In genomic region chr3:69086133-69086722, GRCh38 we compare ENCODE assay signal across 8 cellular contexts.
A peak's percentile ranks its signal among the peaks of the same experiment; 100 is the strongest.
DNase-seq lines count a peak whose midpoint lies in the region; ATAC-seq and TF ChIP-seq lines count a peak whose summit lies in the region.

No MANE protein-coding gene starts in this region.

- peak overlapping the region; percentile 91 for H3K4me2 ChIP-seq in OCI-LY3 (ENCODE audit: low read length)

- no peak for ATAC-seq in HG03571 (IDR thresholded peaks at IDR 0.05; ENCODE audit: unreplicated experiment)

- H2AFZ ChIP-seq in OCI-LY3 (ENCODE audit: low read depth, low read length) = no peak overlapping the region

- H3K36me3 ChIP-seq in OCI-LY3 (replicated peaks; ENCODE audit: low read depth, low read length) (peaks cover 5% of the 10 kb centered on the region), muscle layer of duodenum (ENCODE audit: control insufficient read depth in 1 of 2, insufficient read depth in 2 of 2, low read length in 2 of 2) (no peaks in the 10 kb centered on the region)

- no peak for TF ChIP-seq CTCF in OCI-LY3 (IDR thresholded peaks at IDR 0.05; ENCODE audit: low read depth, low read length)

- H3K27me3 ChIP-seq in OCI-LY3 (ENCODE audit: low read depth, low read length) = no peaks in the 10 kb centered on the region
- H3K27me3 ChIP-seq in muscle layer of duodenum (ENCODE audit: low read depth, low read length) = no peaks in the 10 kb centered on the region

- H3K27ac ChIP-seq in OCI-LY3 (ENCODE audit: low read length) = peak overlapping the region; percentile 89
- H3K27ac ChIP-seq in muscle layer of duodenum (ENCODE audit: low read length) = peak overlapping the region; percentile 97

- H3K4me1 ChIP-seq in OCI-LY3 (ENCODE audit: low read length) (peaks cover 75% of the 10 kb centered on the region), muscle layer of duodenum (ENCODE audit: control insufficient read depth in 1 of 2, insufficient read depth in 2 of 2, low read length in 2 of 2) (peaks cover 42 to 70% of the 10 kb centered on the region in 2 donors)

- peak overlapping the region; percentile 91 for H3K9ac ChIP-seq in OCI-LY3 (ENCODE audit: low read length)

- peak; percentile 77 for TF ChIP-seq POLR2A in erythroblast (IDR thresholded peaks at IDR 0.05; ENCODE audit: low read length)

- H3K9me3 ChIP-seq in OCI-LY3 (ENCODE audit: insufficient read depth, low read length) (no peaks in the 10 kb centered on the region), muscle layer of duodenum (ENCODE audit: control insufficient read depth in 1 of 2, low read length in 2 of 2) (no peaks in the 10 kb centered on the region)

- H4K20me1 ChIP-seq in OCI-LY3 (ENCODE audit: insufficient read depth, low read length) = no peaks in the 10 kb centered on the region; the same call in 1 of the 2 replicates

- peak overlapping the region; percentile 87 for H3K4me3 ChIP-seq in OCI-LY3 (ENCODE audit: low read length)
- H3K4me3 ChIP-seq in muscle layer of duodenum (ENCODE audit: low read depth in 1 of 2, low read length in 2 of 2) = peak overlapping the region; percentile 93 to 97

- DNase-seq in NK-92 treated with Interleukin-12 subunit alpha and Interleukin-12 subunit beta, amount 100 ng/mL, for 24 hours (lab: John Stamatoyannopoulos, UW) = peak; percentile 35
- DNase-seq in NK-92 (lab: John Stamatoyannopoulos, UW; ENCODE audit: unreplicated experiment) (no peak), activated T-cell treated with anti-CD3 and anti-CD28 coated beads for 24 hours (ENCODE audit: low read depth) (peak; percentile 70), erythroblast (lab: John Stamatoyannopoulos, UW) (peak; percentile 89 to 93)
- peak; percentile 88 for DNase-seq in stimulated activated CD8-positive, alpha-beta memory T cell treated with anti-CD3 and anti-CD28 coated beads, Interleukin-4, amount 100 ng/mL, for 48 hours

- H3K79me2 ChIP-seq in OCI-LY3 (ENCODE audit: low read length) = peaks cover 60% of the 10 kb centered on the region
